In the genomic region with DNA sequence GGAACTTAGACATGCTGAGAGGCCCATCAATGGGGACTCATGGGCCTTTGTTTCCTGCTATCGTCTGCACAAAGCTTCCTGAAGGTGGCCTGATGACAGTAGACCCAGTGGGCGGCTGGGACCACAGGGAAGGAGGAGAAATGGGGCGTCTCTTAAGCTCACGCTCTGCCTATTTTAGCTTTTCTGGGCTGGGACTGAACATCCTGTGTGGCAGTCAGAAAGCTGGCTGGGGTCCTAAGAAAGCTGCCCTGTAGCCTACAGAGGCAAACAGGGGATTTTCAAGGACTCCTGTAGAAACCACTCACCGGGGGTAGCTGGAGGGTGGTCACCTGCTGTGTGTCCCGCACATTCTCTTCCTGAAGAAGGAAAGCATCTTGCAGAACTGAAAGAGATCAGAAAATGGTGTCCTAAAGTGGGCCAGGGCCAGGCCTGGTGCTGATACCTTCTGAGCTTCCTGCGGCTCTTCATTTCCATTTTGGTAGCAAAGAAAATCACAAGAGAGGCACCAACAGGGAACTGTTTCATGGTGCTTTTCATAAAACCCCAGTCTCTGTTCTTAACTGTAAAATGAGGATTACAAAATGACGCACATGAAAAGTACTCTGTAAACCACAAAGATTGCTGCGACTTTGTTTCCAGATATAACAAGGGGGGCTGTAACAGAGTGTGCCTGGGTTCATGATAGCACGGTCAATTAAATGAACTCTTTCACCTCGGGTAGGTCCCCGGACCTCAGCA, we compare ENCODE assay signal across 9 cellular contexts.
DNase-seq lines count a peak whose midpoint lies in the region; ATAC-seq lines count a peak whose summit lies in the region.
"Had no signal": no experiment of that assay in that cellular context is flagged by ENCODE, and none has a peak within 500 bp of the region (broad histone marks: within the 10 kb centered on the region; RNA-seq: fewer than 3 reads in every experiment).

No MANE protein-coding gene starts in this region.

- no peaks in the 10 kb centered on the region for H3K9me3 Mint-ChIP-seq in stimulated activated memory B cell treated with anti-CD40 and anti-IgM and Interleukin-4, amounts not matched to agents 10 μg/mL and 1 μg/mL and 100 μg/mL, for 72 hours

- H3K4me1 Mint-ChIP-seq in stimulated activated memory B cell treated with anti-CD40 and anti-IgM and Interleukin-4, amounts not matched to agents 10 μg/mL and 1 μg/mL and 100 μg/mL, for 72 hours: peaks cover 2% of the 10 kb centered on the region

- peaks cover 80% of the 10 kb centered on the region for H3K36me3 Mint-ChIP-seq in stimulated activated memory B cell treated with anti-CD40 and anti-IgM and Interleukin-4, amounts not matched to agents 10 μg/mL and 1 μg/mL and 100 μg/mL, for 72 hours

- peak overlapping the region; percentile 51 for H3K27ac Mint-ChIP-seq in stimulated activated memory B cell treated with anti-CD40 and anti-IgM and Interleukin-4, amounts not matched to agents 10 μg/mL and 1 μg/mL and 100 μg/mL, for 72 hours

- ATAC-seq in HG02885 (IDR thresholded peaks at IDR 0.05; ENCODE audit: poor library complexity, unreplicated experiment): peak; percentile 70
- ATAC-seq in stimulated activated memory B cell treated with anti-CD40 and anti-IgM and Interleukin-4, amounts not matched to agents 10 μg/mL and 1 μg/mL and 100 μg/mL, for 72 hours: no peak
- no peak for ATAC-seq in HG02973 (IDR thresholded peaks at IDR 0.05; ENCODE audit: unreplicated experiment)

- no peaks in the 10 kb centered on the region for H3K27me3 Mint-ChIP-seq in stimulated activated memory B cell treated with anti-CD40 and anti-IgM and Interleukin-4, amounts not matched to agents 10 μg/mL and 1 μg/mL and 100 μg/mL, for 72 hours

- H3K4me3 Mint-ChIP-seq in stimulated activated memory B cell treated with anti-CD40 and anti-IgM and Interleukin-4, amounts not matched to agents 10 μg/mL and 1 μg/mL and 100 μg/mL, for 72 hours: no peak overlapping the region

- peak in 2 of 3 experiments; percentile 10 to 21 for DNase-seq in activated CD8-positive, alpha-beta memory T cell treated with anti-CD3 and anti-CD28 coated beads for 48 hours (ENCODE audit: low read depth in 2 of 3, low spot score in 2 of 3)
- no peak for DNase-seq in activated CD8-positive, alpha-beta memory T cell treated with anti-CD3 and anti-CD28 coated beads for 24 hours
- DNase-seq in activated CD8-positive, alpha-beta memory T cell treated with anti-CD3 and anti-CD28 coated beads, Interleukin-2, amount 50 U/mL, for 4 hours: peak; percentile 33
- no peak for DNase-seq in NAMALWA (ENCODE audit: low spot score)
- no peak for DNase-seq in DMS153 (lab: John Stamatoyannopoulos, UW)
- DNase-seq: OCI-M1 had no signal

Comparison
In these comparisons a context has a peak if more than half of its experiments do, and no peak if none do; other contexts are left out.
1. DNase-seq: peak in activated CD8-positive, alpha-beta memory T cell treated with anti-CD3 and anti-CD28 coated beads for 48 hours (2 of 3) and activated CD8-positive, alpha-beta memory T cell treated with anti-CD3 and anti-CD28 coated beads, Interleukin-2, amount 50 U/mL, for 4 hours (single experiment); none in activated CD8-positive, alpha-beta memory T cell treated with anti-CD3 and anti-CD28 coated beads for 24 hours (single experiment), NAMALWA (single experiment) and DMS153 (single experiment).